8 cellular contexts compared by ENCODE assay signal in the genomic region with DNA sequence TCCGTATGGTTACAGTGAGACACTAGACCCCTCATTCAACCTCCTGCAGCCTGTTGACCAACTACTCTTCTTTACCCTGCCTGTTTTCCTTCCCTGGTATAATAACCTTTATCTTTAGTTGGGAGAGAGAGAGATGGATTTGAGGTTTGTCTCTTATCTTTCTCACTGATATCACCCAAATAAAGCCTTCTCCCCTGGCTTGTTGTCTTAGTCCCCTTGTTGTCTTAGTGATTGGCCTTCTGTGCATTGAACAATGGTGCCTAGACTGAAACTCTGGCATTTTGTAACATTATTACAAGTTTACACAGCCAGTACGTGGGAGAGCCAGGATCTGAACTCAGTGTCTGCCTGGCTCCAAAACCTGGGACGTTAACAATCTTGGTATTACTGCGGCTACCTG.
"Had no signal": no experiment of that assay in that cellular context is flagged by ENCODE, and none has a peak within 500 bp of the region (broad histone marks: within the 10 kb centered on the region; RNA-seq: fewer than 3 reads in every experiment).

No MANE protein-coding gene starts in this region.

- FAIRE-seq: G401.6, GM12878, GM12891, GM12892, GM18507, GM19239 had no signal

- H3K4me3 ChIP-seq: GM12878 had no signal

- DNase-seq: GDM1, GF-D8 had no signal

- ATAC-seq: GM12878 had no signal
